26 cellular contexts compared by ENCODE assay signal in the genomic region with DNA sequence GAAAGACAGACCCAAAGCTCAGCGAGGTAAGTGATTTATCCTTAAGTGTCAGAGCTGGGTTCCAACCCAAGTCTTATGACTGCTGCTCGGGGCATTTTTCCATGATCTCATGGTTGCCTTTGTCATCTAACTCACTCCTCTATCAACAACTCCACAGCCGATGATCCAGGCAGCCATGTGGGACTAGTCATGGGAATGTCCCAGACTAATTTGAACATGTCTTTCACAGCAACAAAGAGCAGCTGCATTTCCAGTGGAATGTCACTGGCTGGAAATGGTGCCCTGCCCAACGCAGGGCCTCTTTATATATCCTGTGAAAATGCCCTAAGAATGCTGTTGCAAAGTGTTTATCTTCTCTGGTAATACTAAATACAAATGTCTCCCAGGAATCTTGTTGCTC.
DNase-seq lines count a peak whose midpoint lies in the region; TF ChIP-seq lines count a peak whose summit lies in the region.
"Had no signal": no experiment of that assay in that cellular context is flagged by ENCODE, and none has a peak within 500 bp of the region (broad histone marks: within the 10 kb centered on the region; RNA-seq: fewer than 3 reads in every experiment).

No MANE protein-coding gene starts in this region.

- peaks cover 3% of the 10 kb centered on the region for H3K27me3 Mint-ChIP-seq in chondrocyte (ENCODE audit: low read depth)

- H3K4me1 Mint-ChIP-seq in chondrocyte (ENCODE audit: low read depth) = peaks cover 4% of the 10 kb centered on the region
- H3K4me1 Mint-ChIP-seq: activated CD4-positive, alpha-beta T cell treated with anti-CD3 and anti-CD28 coated beads for 36 hours; immature natural killer cell; stimulated activated effector memory CD8-positive, alpha-beta T cell treated with anti-CD3 and anti-CD28 coated beads, Interleukin-12 subunit alpha, Interleukin-12 subunit beta, amount 100 ng/mL, for 72 hours had no signal

- no peaks in the 10 kb centered on the region for H3K27me3 ChIP-seq in effector memory CD4-positive, alpha-beta T cell (replicated peaks; ENCODE audit: control insufficient read depth, insufficient read depth, low read length, poor library complexity, severe bottlenecking)
- H3K27me3 ChIP-seq: breast epithelium, neutrophil, suprapubic skin had no signal

- H3K4me3 Mint-ChIP-seq in chondrocyte (ENCODE audit: unreplicated experiment) = no peak overlapping the region
- H3K4me3 Mint-ChIP-seq: activated CD4-positive, alpha-beta T cell treated with anti-CD3 and anti-CD28 coated beads for 36 hours; H9; immature natural killer cell; stimulated activated effector memory CD8-positive, alpha-beta T cell treated with anti-CD3 and anti-CD28 coated beads, Interleukin-12 subunit alpha, Interleukin-12 subunit beta, amount 100 ng/mL, for 72 hours; T-helper 1 cell treated with Interleukin-12 subunit alpha and Interleukin-12 subunit beta and Interleukin-4 antibody, amounts not matched to agents 30 μg/mL and 1 μg/mL, for 36 hours had no signal

- H3K36me3 Mint-ChIP-seq in chondrocyte (ENCODE audit: low read depth) = no peaks in the 10 kb centered on the region
- H3K36me3 Mint-ChIP-seq: stimulated activated effector memory CD8-positive, alpha-beta T cell treated with anti-CD3 and anti-CD28 coated beads, Interleukin-12 subunit alpha, Interleukin-12 subunit beta, amount 100 ng/mL, for 72 hours had no signal

- H3K9me3 ChIP-seq in effector memory CD4-positive, alpha-beta T cell (ENCODE audit: control insufficient read depth, low read length) = no peaks in the 10 kb centered on the region
- H3K9me3 ChIP-seq: breast epithelium, neutrophil, suprapubic skin had no signal

- no peaks in the 10 kb centered on the region for H3K4me1 ChIP-seq in effector memory CD4-positive, alpha-beta T cell (ENCODE audit: control insufficient read depth, insufficient read depth, low read length, poor library complexity, severe bottlenecking)
- H3K4me1 ChIP-seq: breast epithelium, suprapubic skin had no signal

- no peaks in the 10 kb centered on the region for H3K36me3 ChIP-seq in effector memory CD4-positive, alpha-beta T cell (ENCODE audit: control insufficient read depth, insufficient read depth, low read length)
- H3K36me3 ChIP-seq: breast epithelium, neutrophil, suprapubic skin had no signal

- TF ChIP-seq CTCF in chondrocyte (IDR thresholded peaks at IDR 0.05) (no peak), coronary artery (IDR thresholded peaks at IDR 0.05) (no peak)

- H3K4me3 ChIP-seq in skeletal muscle cell (ENCODE audit: low read depth, low read length) (no peak overlapping the region), coronary artery (no peak overlapping the region)
- H3K4me3 ChIP-seq in effector memory CD4-positive, alpha-beta T cell (ENCODE audit: insufficient read depth, low read depth, low read length, poor library complexity, severe bottlenecking) = no peak overlapping the region
- H3K4me3 ChIP-seq: breast epithelium, lung, suprapubic skin had no signal

- DNase-seq in H4 (ENCODE audit: low spot score) (peak; percentile 44), chondrocyte (ENCODE audit: low spot score) (no peak), kidney glomerular epithelial cell (lab: John Stamatoyannopoulos, UW) (peak; percentile 22), skeletal muscle cell (ENCODE audit: low read depth) (peak; percentile 26), coronary artery (ENCODE audit: low spot score) (no peak)
- DNase-seq in effector memory CD4-positive, alpha-beta T cell = no peak
- no peak for DNase-seq in stimulated activated CD4-positive, alpha-beta T cell treated with anti-CD3 and anti-CD28 coated beads, Interleukin-4, amount 100 ng/mL, for 24 hours
- DNase-seq: activated CD4-positive, alpha-beta T cell treated with anti-CD3 and anti-CD28 coated beads for 36 hours; activated naive CD4-positive, alpha-beta T cell treated with Interleukin-2 at 50 U/mL for 16 hours; activated T-cell treated with anti-CD3 and anti-CD28 coated beads, Interleukin-2, amount 50 U/mL, for 48 hours; cortex of kidney; DND-41; H9; immature natural killer cell; NCI-H1092 treated with DMSO at 0.1 percent for 48 hours; NCI-H187 treated with DMSO at 0.1 percent for 48 hours; NCI-H526 treated with DMSO at 0.1 percent for 48 hours; small intestine had no signal

- peak overlapping the region; percentile 20 for H3K27ac Mint-ChIP-seq in chondrocyte (ENCODE audit: unreplicated experiment)
- H3K27ac Mint-ChIP-seq: activated CD4-positive, alpha-beta T cell treated with anti-CD3 and anti-CD28 coated beads for 36 hours; H9; immature natural killer cell; stimulated activated effector memory CD8-positive, alpha-beta T cell treated with anti-CD3 and anti-CD28 coated beads, Interleukin-12 subunit alpha, Interleukin-12 subunit beta, amount 100 ng/mL, for 72 hours; T-helper 1 cell treated with Interleukin-12 subunit alpha and Interleukin-12 subunit beta and Interleukin-4 antibody, amounts not matched to agents 30 μg/mL and 1 μg/mL, for 36 hours had no signal

- no peaks in the 10 kb centered on the region for H3K9me3 Mint-ChIP-seq in chondrocyte (ENCODE audit: low read depth)

- H3K27ac ChIP-seq in effector memory CD4-positive, alpha-beta T cell (ENCODE audit: insufficient read depth, low read length, poor library complexity, severe bottlenecking) = no peak overlapping the region
- no peak overlapping the region for H3K27ac ChIP-seq in coronary artery
- H3K27ac ChIP-seq: breast epithelium, C4-2B, HL-60, neutrophil, suprapubic skin had no signal

Comparison
In these comparisons a context has a peak if more than half of its experiments do, and no peak if none do; other contexts are left out.
1. DNase-seq: peak in H4 (single experiment), kidney glomerular epithelial cell (single experiment) and skeletal muscle cell (single experiment); none in chondrocyte (single experiment), effector memory CD4-positive, alpha-beta T cell (0 of 3), coronary artery (single experiment) and stimulated activated CD4-positive, alpha-beta T cell treated with anti-CD3 and anti-CD28 coated beads, Interleukin-4, amount 100 ng/mL, for 24 hours (single experiment).